ENCODE assay signal across 19 cellular contexts in the genomic region with DNA sequence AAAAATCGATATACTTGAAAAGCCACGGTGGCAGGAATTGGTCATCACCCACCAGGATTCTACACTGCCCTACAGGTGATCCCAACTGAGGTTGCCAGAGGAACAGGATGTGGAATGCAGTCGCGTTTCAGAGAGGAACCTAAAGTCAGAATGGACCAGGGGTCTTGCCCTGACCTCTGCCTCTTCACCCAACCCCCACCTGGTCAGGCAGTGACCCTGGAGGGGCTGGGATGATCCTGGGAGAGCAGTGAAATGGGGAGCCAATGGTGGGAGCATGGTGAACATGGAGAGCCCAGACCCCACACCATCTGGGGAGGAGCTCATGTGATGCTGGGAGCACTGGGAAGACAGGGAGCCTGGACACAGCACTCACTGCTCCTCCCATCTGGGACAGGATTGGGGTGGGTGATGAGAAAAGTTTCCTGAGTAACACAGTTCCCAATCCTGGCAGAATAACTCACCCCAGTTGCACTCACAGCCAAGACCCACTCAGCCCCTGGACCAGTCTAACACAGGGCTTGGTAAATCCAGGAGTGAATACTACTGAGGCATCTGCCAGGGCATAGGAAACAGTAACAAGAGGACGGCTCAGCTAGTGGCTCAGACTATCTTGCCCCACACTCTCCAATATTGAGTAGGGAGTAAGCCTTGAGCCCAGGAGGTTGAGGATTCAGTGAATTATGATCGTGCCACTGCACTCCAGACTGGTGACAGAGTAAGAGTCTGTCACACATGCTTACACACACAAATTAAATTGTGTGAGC. TPM values are rescaled to one million over a fixed set of nuclear protein-coding genes. Genes with fewer than 3 reads are reported as not detected.
DNase-seq lines count a peak whose midpoint lies in the region; ATAC-seq and TF ChIP-seq lines count a peak whose summit lies in the region.
"Had no signal": no experiment of that assay in that cellular context is flagged by ENCODE, and none has a peak within 500 bp of the region (broad histone marks: within the 10 kb centered on the region; RNA-seq: fewer than 3 reads in every experiment).

No MANE protein-coding gene starts in this region.

- H3K27ac ChIP-seq in GM23338 (ENCODE audit: low read depth) (no peak overlapping the region), tibial nerve (no peak overlapping the region)
- H3K27ac ChIP-seq: BLaER1 treated with 17β-estradiol and CSF1 and Interleukin-3, amounts not matched to agents 10 nM and 100 nM; cardiac muscle cell; gastroesophageal sphincter; GM23248; spleen; stomach had no signal

- no peaks in the 10 kb centered on the region; the same call in 2 of the 3 replicates for H3K36me3 Mint-ChIP-seq in GM23338 (ENCODE audit: low read depth)
- H3K36me3 Mint-ChIP-seq in WTC11, result 0 out of 2 replicates have a peak, but pooled peaks cover 4% of the 10 kb centered on the region
- H3K36me3 Mint-ChIP-seq in central memory CD8-positive, alpha-beta T cell (ENCODE audit: insufficient read depth), result peaks cover 18% of the 10 kb centered on the region
- no peaks in the 10 kb centered on the region for H3K36me3 Mint-ChIP-seq in natural killer cell treated with Interleukin-12 subunit alpha and Interleukin-12 subunit beta and Interleukin-15 and Interleukin-18, amount 100 ng/mL, for 72 hours

- H3F3A ChIP-seq in GM23338 (replicated peaks; ENCODE audit: low read depth), result no peaks in the 10 kb centered on the region

- WGBS in tibial nerve, 2 donors, result 21 to 30% methylated on average over 6 of the region's 6 CpGs

- CTCF ChIA-PET in WTC11 (lab: Charles Lee), result interaction anchor here (0.7 to 2.5 kb wide), 4 partner anchors 13 to 77 kb away, joined by 3 to 7 read pairs (median 6); no protein-coding TSS in a partner anchor

- TF ChIP-seq CTCF in GM23338 (conservative IDR thresholded peaks at IDR 0.05; ENCODE audit: low read depth in 2 of 2), result no peak
- TF ChIP-seq CTCF in WTC11 (IDR thresholded peaks at IDR 0.05), result no peak
- no peak for TF ChIP-seq CTCF in tibial nerve (IDR thresholded peaks at IDR 0.05)

- no peaks in the 10 kb centered on the region for H3K9me2 ChIP-seq in GM23338 (ENCODE audit: insufficient read depth)

- peaks cover 90% of the 10 kb centered on the region for H3K27me3 ChIP-seq in GM23338 (ENCODE audit: insufficient read depth)
- peaks cover 6 to 83% of the 10 kb centered on the region in 2 donors for H3K27me3 ChIP-seq in tibial nerve

- no peak overlapping the region for H3K4me2 ChIP-seq in GM23338

- H3K79me2 ChIP-seq in GM23338 (replicated peaks; ENCODE audit: insufficient read depth), result no peaks in the 10 kb centered on the region

- TF ChIP-seq EP300 in tibial nerve (IDR thresholded peaks at IDR 0.05), result no peak

- H3K36me3 ChIP-seq in GM23338 (ENCODE audit: insufficient read depth), result no peaks in the 10 kb centered on the region
- no peaks in the 10 kb centered on the region for H3K36me3 ChIP-seq in tibial nerve
- H3K36me3 ChIP-seq: BLaER1 treated with 17β-estradiol and CSF1 and Interleukin-3, amounts not matched to agents 10 nM and 100 nM; cardiac muscle cell; gastroesophageal sphincter; spleen; stomach had no signal

- no peak overlapping the region for H3K4me3 ChIP-seq in GM23338
- no peak overlapping the region for H3K4me3 ChIP-seq in tibial nerve
- H3K4me3 ChIP-seq: cardiac muscle cell, gastroesophageal sphincter had no signal

- H3K4me1 ChIP-seq in GM23338 (ENCODE audit: insufficient read depth), result peaks cover 8% of the 10 kb centered on the region; the same call in 1 of the 2 replicates
- H3K4me1 ChIP-seq in tibial nerve, result peaks cover 0 to 32% (median 21%) of the 10 kb centered on the region in 4 donors

- no peak overlapping the region for H3K27ac Mint-ChIP-seq in GM23338
- H3K27ac Mint-ChIP-seq in WTC11, result no peak overlapping the region
- H3K27ac Mint-ChIP-seq in central memory CD8-positive, alpha-beta T cell (ENCODE audit: low read depth), result peak overlapping the region; percentile 95
- H3K27ac Mint-ChIP-seq in natural killer cell treated with Interleukin-12 subunit alpha and Interleukin-12 subunit beta and Interleukin-15 and Interleukin-18, amount 100 ng/mL, for 72 hours, result peak overlapping the region in 1 of 2 donors; percentile 16

- H2AFZ ChIP-seq in GM23338, result no peak overlapping the region
- H2AFZ ChIP-seq: GM23248 had no signal

- ATAC-seq in GM23338 (no peak), WTC11 (no peak), GM18517 (IDR thresholded peaks at IDR 0.05; ENCODE audit: unreplicated experiment) (no peak)
- ATAC-seq in central memory CD8-positive, alpha-beta T cell (replicated peaks; ENCODE audit: extremely low read depth, poor library complexity, severe bottlenecking), result no peak
- no peak for ATAC-seq in natural killer cell treated with Interleukin-12 subunit alpha and Interleukin-12 subunit beta and Interleukin-15 and Interleukin-18, amount 100 ng/mL, for 72 hours
- ATAC-seq: gastroesophageal sphincter had no signal

- TF ChIP-seq POLR2A in tibial nerve (IDR thresholded peaks at IDR 0.05), result no peak

- H3K27me3 Mint-ChIP-seq in GM23338 (ENCODE audit: insufficient read depth, low read depth, poor library complexity), result peaks cover 92% of the 10 kb centered on the region
- H3K27me3 Mint-ChIP-seq in WTC11 (ENCODE audit: low read depth), result peaks cover 97% of the 10 kb centered on the region
- H3K27me3 Mint-ChIP-seq in central memory CD8-positive, alpha-beta T cell, result peaks cover 58% of the 10 kb centered on the region
- peaks cover 42 to 47% of the 10 kb centered on the region in 2 donors for H3K27me3 Mint-ChIP-seq in natural killer cell treated with Interleukin-12 subunit alpha and Interleukin-12 subunit beta and Interleukin-15 and Interleukin-18, amount 100 ng/mL, for 72 hours

- DNase-seq in GM23338 (ENCODE audit: low spot score), result no peak
- DNase-seq in WTC11 (ENCODE audit: low spot score), result no peak
- DNase-seq in central memory CD8-positive, alpha-beta T cell (ENCODE audit: low spot score in 2 of 2), result peak in 1 of 2 donors; percentile 10
- DNase-seq in natural killer cell treated with Interleukin-12 subunit alpha and Interleukin-12 subunit beta and Interleukin-15 and Interleukin-18, amount 100 ng/mL, for 72 hours (ENCODE audit: low spot score), result no peak
- DNase-seq in dedifferentiated amniotic fluid mesenchymal stem cell (ENCODE audit: extremely low spot score), result no peak
- DNase-seq in tibial nerve (ENCODE audit: low spot score in 2 of 2), result no peak
- DNase-seq: activated naive CD4-positive, alpha-beta T cell; GM23248; mesendoderm; NCI-H2107; posterior cingulate gyrus; spleen; stomach; SW 1271 had no signal

- H3K4me3 Mint-ChIP-seq in GM23338 (peak overlapping the region; percentile 35; the same call in 1 of the 3 replicates), WTC11 (peak overlapping the region; percentile 1)
- H3K4me3 Mint-ChIP-seq in central memory CD8-positive, alpha-beta T cell, result peak overlapping the region; percentile 63
- peak overlapping the region; percentile 87 for H3K4me3 Mint-ChIP-seq in natural killer cell treated with Interleukin-12 subunit alpha and Interleukin-12 subunit beta and Interleukin-15 and Interleukin-18, amount 100 ng/mL, for 72 hours

- H3K9me3 ChIP-seq in tibial nerve, result no peaks in the 10 kb centered on the region
- H3K9me3 ChIP-seq: gastroesophageal sphincter, spleen, stomach had no signal

- no peaks in the 10 kb centered on the region; the same call in 1 of the 2 replicates for H4K20me1 ChIP-seq in GM23338 (replicated peaks; ENCODE audit: insufficient read depth)

- POLR2A ChIA-PET in WTC11 (lab: Charles Lee), result no interaction called here

- H3K4me1 Mint-ChIP-seq in GM23338, result peaks cover 11% of the 10 kb centered on the region
- H3K4me1 Mint-ChIP-seq in WTC11, result peaks cover 11% of the 10 kb centered on the region
- peaks cover 26% of the 10 kb centered on the region for H3K4me1 Mint-ChIP-seq in central memory CD8-positive, alpha-beta T cell
- peaks cover 13 to 20% of the 10 kb centered on the region in 2 donors for H3K4me1 Mint-ChIP-seq in natural killer cell treated with Interleukin-12 subunit alpha and Interleukin-12 subunit beta and Interleukin-15 and Interleukin-18, amount 100 ng/mL, for 72 hours (ENCODE audit: low read depth in 2 of 2)

- H3K9me3 Mint-ChIP-seq in GM23338, result peaks cover 2% of the 10 kb centered on the region
- no peaks in the 10 kb centered on the region for H3K9me3 Mint-ChIP-seq in WTC11
- no peaks in the 10 kb centered on the region for H3K9me3 Mint-ChIP-seq in central memory CD8-positive, alpha-beta T cell
- no peaks in the 10 kb centered on the region for H3K9me3 Mint-ChIP-seq in natural killer cell treated with Interleukin-12 subunit alpha and Interleukin-12 subunit beta and Interleukin-15 and Interleukin-18, amount 100 ng/mL, for 72 hours

TF ChIP-seq in GM23338, 12 proteins besides CTCF, POLR2A, EP300 and RAD21 (continues in another document):
- no peak for TF ChIP-seq CREB1 (CRISPR knock-in tag; IDR thresholded peaks at IDR 0.05; ENCODE audit: low read depth)

TF ChIP-seq in WTC11, 78 proteins besides CTCF, POLR2A, EP300 and RAD21 (continues in another document):
- peak; percentile 39; the same call in 1 of the 2 replicates for TF ChIP-seq ZNF263 (CRISPR knock-in tag; IDR thresholded peaks at IDR 0.05; ENCODE audit: low read depth)

RNA-seq across cellular contexts. Expression of gene ULBP2, which starts 1.7 kb away (rescaled TPM):
- 1.1 TPM in 1 of 2 replicates, not detected in the other for total RNA-seq in GM23338 (2014; rRNA removed; shearing (Covaris generic))
- polyA plus RNA-seq in GM23338 (2016; fragmentation: Nextera tagmentation; extraction: Ambion mirVana), result 0.21 TPM in 1 of 2 replicates, not detected in the other
- total RNA-seq in WTC11 (2021), result 0.13 to 0.23 TPM in 2 of 3 replicates, not detected in the other
- 1 to 10 TPM in 1 of 2 donors, under 1 TPM in 1; 0.98 to 4.0 TPM for total RNA-seq in natural killer cell treated with Interleukin-12 subunit alpha and Interleukin-12 subunit beta and Interleukin-15 and Interleukin-18, amount 100 ng/mL, for 72 hours
- total RNA-seq in tibial nerve, result under 1 TPM in 1 of 4 donors, not detected in 3; 0.22 TPM
- total RNA-seq: cardiac muscle cell, spleen had no signal
- polyA plus RNA-seq: cardiac muscle cell had no signal

RNA-seq across cellular contexts. Expression of gene RAET1G, which starts 17.2 kb away (rescaled TPM):
- total RNA-seq in GM23338 (2014; rRNA removed; shearing (Covaris generic)), result not detected in 2 replicates
- polyA plus RNA-seq in GM23338 (2016; fragmentation: Nextera tagmentation; extraction: Ambion mirVana), result not detected in 2 replicates
- total RNA-seq in WTC11 (2021) (not detected in 3 replicates), tibial nerve (1 to 10 TPM in 1 of 4 donors, not detected in 3; 1.5 TPM)
- under 1 TPM in 1 of 2 donors, not detected in 1; 0.43 TPM for total RNA-seq in natural killer cell treated with Interleukin-12 subunit alpha and Interleukin-12 subunit beta and Interleukin-15 and Interleukin-18, amount 100 ng/mL, for 72 hours
- total RNA-seq: cardiac muscle cell had no signal
- polyA plus RNA-seq: cardiac muscle cell had no signal

RNA-seq across cellular contexts. Expression of gene ULBP1, which starts 23.7 kb away (rescaled TPM):
- 1.0 and 1.7 TPM in 2 replicates for total RNA-seq in GM23338 (2014; rRNA removed; shearing (Covaris generic))
- 0.74 and 1.3 TPM in 2 replicates for polyA plus RNA-seq in GM23338 (2016; fragmentation: Nextera tagmentation; extraction: Ambion mirVana)
- total RNA-seq in WTC11 (2021), result 0.64 to 0.81 TPM (median 0.64 TPM) in 3 replicates
- total RNA-seq in natural killer cell treated with Interleukin-12 subunit alpha and Interleukin-12 subunit beta and Interleukin-15 and Interleukin-18, amount 100 ng/mL, for 72 hours, result 1 to 10 TPM in 1 of 2 donors, under 1 TPM in 1; 0.31 to 1.5 TPM
- under 1 TPM in 1 of 4 donors, not detected in 3; 0.21 TPM for total RNA-seq in tibial nerve
- total RNA-seq: cardiac muscle cell had no signal
- polyA plus RNA-seq: cardiac muscle cell had no signal

RNA-seq across cellular contexts. Expression of gene RAET1E, which starts 42.2 kb away (rescaled TPM):
- total RNA-seq in GM23338 (2014; rRNA removed; shearing (Covaris generic)), result not detected in 2 replicates
- polyA plus RNA-seq in GM23338 (2016; fragmentation: Nextera tagmentation; extraction: Ambion mirVana), result not detected in 2 replicates
- total RNA-seq in WTC11 (2021), result not detected in 3 replicates
- total RNA-seq in natural killer cell treated with Interleukin-12 subunit alpha and Interleukin-12 subunit beta and Interleukin-15 and Interleukin-18, amount 100 ng/mL, for 72 hours, result not detected
- 1 to 10 TPM in 1 of 4 donors, under 1 TPM in 2, not detected in 1; 0.30 to 1.6 (median 0.44) TPM for total RNA-seq in tibial nerve
- total RNA-seq: cardiac muscle cell, endothelial cell of umbilical vein, stomach had no signal
- polyA plus RNA-seq: cardiac muscle cell had no signal

Comparison
In these comparisons a context has a peak if more than half of its experiments do, and no peak if none do; other contexts are left out.
1. H3K4me3 Mint-ChIP-seq: peak in every context shown above with its lines; median percentile 87 in natural killer cell treated with Interleukin-12 subunit alpha and Interleukin-12 subunit beta and Interleukin-15 and Interleukin-18, amount 100 ng/mL, for 72 hours; 63 in central memory CD8-positive, alpha-beta T cell; 35 in GM23338; 1 in WTC11.